Comparison of ENCODE assay signal across 2 cellular contexts in the genomic region with DNA sequence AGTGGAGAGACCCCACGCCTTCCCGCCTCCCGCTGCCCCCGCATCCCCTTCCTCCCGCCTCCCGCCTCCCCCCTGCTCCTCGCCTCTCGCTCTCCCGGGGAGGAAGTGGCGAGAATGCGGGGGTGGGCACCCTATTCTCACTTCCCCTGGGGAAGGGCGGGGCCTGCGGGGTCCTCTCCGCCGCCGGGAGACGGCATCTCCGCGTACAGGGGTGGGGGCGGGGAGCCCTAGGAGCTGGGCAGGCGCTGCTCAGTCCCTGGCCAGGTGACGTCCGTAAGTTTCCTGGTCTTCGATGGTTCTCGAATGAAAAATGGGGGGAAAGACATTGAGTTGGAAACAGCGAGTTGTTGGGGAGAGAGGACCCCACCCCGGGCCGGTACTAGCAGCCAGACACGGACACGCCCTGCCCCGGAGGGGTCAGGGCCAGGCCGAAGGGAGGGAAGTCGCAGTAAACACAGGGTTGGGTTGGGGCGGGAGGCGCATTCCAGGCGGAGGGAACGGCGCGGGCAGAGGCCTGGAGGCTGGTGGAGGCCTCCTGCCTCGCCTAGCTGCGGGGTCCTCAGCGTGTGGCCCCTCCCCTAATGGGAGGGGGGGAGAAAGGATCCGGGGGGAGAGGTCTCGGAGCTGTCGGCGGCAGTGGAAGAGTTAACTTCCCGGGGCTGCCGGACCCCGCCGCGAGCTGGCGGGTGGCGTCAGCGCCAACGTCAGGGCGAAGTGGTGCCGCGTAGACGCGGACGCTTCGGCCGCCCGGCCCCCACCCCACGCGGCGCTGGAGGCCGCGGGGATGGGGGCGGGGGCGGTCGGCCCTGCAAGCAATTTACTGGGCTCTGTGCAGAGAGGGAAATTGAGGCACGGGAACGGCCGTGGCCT.
TF ChIP-seq lines count a peak whose summit lies in the region.

No MANE protein-coding gene starts in this region.

TF ChIP-seq in HCT116, 20 proteins besides CTCF, POLR2A, EP300 and RAD21:
- TF ChIP-seq POLR2AphosphoS5 (IDR thresholded peaks at IDR 0.05; ENCODE audit: low read depth, low read length): peak; percentile 60
- no peak for TF ChIP-seq ELF1 (IDR thresholded peaks at IDR 0.05; ENCODE audit: borderline replicate concordance, low read depth)
- TF ChIP-seq SP1 (IDR thresholded peaks at IDR 0.05; ENCODE audit: low read depth): peak; percentile 50
- TF ChIP-seq, protein P1, sequence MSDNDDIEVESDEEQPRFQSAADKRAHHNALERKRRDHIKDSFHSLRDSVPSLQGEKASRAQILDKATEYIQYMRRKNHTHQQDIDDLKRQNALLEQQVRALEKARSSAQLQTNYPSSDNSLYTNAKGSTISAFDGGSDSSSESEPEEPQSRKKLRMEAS (IDR thresholded peaks at IDR 0.05): peak; percentile 65
- peak; percentile 77; the same call in 1 of the 2 replicates for TF ChIP-seq ZFX (IDR thresholded peaks at IDR 0.05)
- peak; percentile 96 for TF ChIP-seq EGR1 (IDR thresholded peaks at IDR 0.05; ENCODE audit: low read depth)
- TF ChIP-seq, protein P2, sequence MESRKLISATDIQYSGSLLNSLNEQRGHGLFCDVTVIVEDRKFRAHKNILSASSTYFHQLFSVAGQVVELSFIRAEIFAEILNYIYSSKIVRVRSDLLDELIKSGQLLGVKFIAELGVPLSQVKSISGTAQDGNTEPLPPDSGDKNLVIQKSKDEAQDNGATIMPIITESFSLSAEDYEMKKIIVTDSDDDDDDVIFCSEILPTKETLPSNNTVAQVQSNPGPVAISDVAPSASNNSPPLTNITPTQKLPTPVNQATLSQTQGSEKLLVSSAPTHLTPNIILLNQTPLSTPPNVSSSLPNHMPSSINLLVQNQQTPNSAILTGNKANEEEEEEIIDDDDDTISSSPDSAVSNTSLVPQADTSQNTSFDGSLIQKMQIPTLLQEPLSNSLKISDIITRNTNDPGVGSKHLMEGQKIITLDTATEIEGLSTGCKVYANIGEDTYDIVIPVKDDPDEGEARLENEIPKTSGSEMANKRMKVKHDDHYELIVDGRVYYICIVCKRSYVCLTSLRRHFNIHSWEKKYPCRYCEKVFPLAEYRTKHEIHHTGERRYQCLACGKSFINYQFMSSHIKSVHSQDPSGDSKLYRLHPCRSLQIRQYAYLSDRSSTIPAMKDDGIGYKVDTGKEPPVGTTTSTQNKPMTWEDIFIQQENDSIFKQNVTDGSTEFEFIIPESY (IDR thresholded peaks at IDR 0.05; ENCODE audit: extremely low read depth, insufficient replicate concordance, low read length): peak; percentile 40
- no peak for TF ChIP-seq EZH2phosphoT487 (IDR thresholded peaks at IDR 0.05; ENCODE audit: borderline replicate concordance)

TF ChIP-seq in endothelial cell of umbilical vein, 7 proteins besides CTCF, POLR2A, EP300 and RAD21:
- TF ChIP-seq FOS (IDR thresholded peaks at IDR 0.05; ENCODE audit: borderline replicate concordance, insufficient read depth, low read length): no peak
- peak; percentile 10 for TF ChIP-seq POLR2AphosphoS5 (IDR thresholded peaks at IDR 0.05; ENCODE audit: insufficient read depth, low read depth, low read length)
